19 cellular contexts compared by ENCODE assay signal in genomic region chr12:27299102-27299501, GRCh38. TPM values are rescaled to one million over a fixed set of nuclear protein-coding genes. Genes with fewer than 3 reads are reported as not detected.
A peak's percentile ranks its signal among the peaks of the same experiment; 100 is the strongest.
DNase-seq lines count a peak whose midpoint lies in the region; ATAC-seq, FAIRE-seq and TF ChIP-seq lines count a peak whose summit lies in the region.
"Had no signal": no experiment of that assay in that cellular context is flagged by ENCODE, and none has a peak within 500 bp of the region (broad histone marks: within the 10 kb centered on the region; RNA-seq: fewer than 3 reads in every experiment).

No MANE protein-coding gene starts in this region.

- POLR2A ChIA-PET in activated CD8-positive, alpha-beta T cell treated with anti-CD3 and anti-CD28 coated beads for 36 hours (lab: Charles Lee): no interaction called here
- POLR2A ChIA-PET in activated CD8-positive, alpha-beta T cell treated with anti-CD3 and anti-CD28 coated beads, Interleukin-2, amount 10 ng/mL, durations not matched to agents 7 days and 5 days (lab: Charles Lee): no interaction called here

- H3K36me3 ChIP-seq in astrocyte (ENCODE audit: insufficient read depth, low read length) (peaks cover 30% of the 10 kb centered on the region), smooth muscle cell (ENCODE audit: low read depth) (peaks cover 32% of the 10 kb centered on the region)

- peaks cover 4% of the 10 kb centered on the region for H3K4me1 ChIP-seq in astrocyte (ENCODE audit: insufficient read depth, low read length)
- H3K4me1 ChIP-seq in smooth muscle cell (ENCODE audit: low read depth): no peaks in the 10 kb centered on the region
- H3K4me1 ChIP-seq: BE2C had no signal

- peaks cover 63% of the 10 kb centered on the region for H3K79me2 ChIP-seq in astrocyte (ENCODE audit: insufficient read depth, low read length)
- H3K79me2 ChIP-seq in smooth muscle cell (ENCODE audit: low read depth): peaks cover 91% of the 10 kb centered on the region

- intact Hi-C loops in activated CD8-positive, alpha-beta T cell treated with anti-CD3 and anti-CD28 coated beads for 36 hours (cut with micrococcal nuclease): no loop called here

- H3K4me2 ChIP-seq in astrocyte (ENCODE audit: low read length): no peak overlapping the region
- no peak overlapping the region for H3K4me2 ChIP-seq in smooth muscle cell

- H3K27ac ChIP-seq in astrocyte (ENCODE audit: low read depth, low read length) (no peak overlapping the region), smooth muscle cell (ENCODE audit: low read depth) (peak overlapping the region; percentile 56)
- H3K27ac ChIP-seq: GM23248 had no signal

- no peak for TF ChIP-seq CTCF in activated CD8-positive, alpha-beta T cell treated with anti-CD3 and anti-CD28 coated beads for 36 hours (IDR thresholded peaks at IDR 0.05)
- TF ChIP-seq CTCF in astrocyte (IDR thresholded peaks at IDR 0.05; ENCODE audit: insufficient read depth, low read depth, low read length) (no peak), smooth muscle cell (IDR thresholded peaks at IDR 0.05; ENCODE audit: borderline replicate concordance, insufficient read depth, poor library complexity, severe bottlenecking) (no peak)

- 94% methylated on average over 1 of the region's 1 CpG for WGBS in smooth muscle cell (ENCODE audit: low lambda C conversion rate)

- H3K9me3 Mint-ChIP-seq in activated CD8-positive, alpha-beta T cell treated with anti-CD3 and anti-CD28 coated beads for 36 hours: no peaks in the 10 kb centered on the region
- H3K9me3 Mint-ChIP-seq in activated CD8-positive, alpha-beta T cell treated with anti-CD3 and anti-CD28 coated beads, Interleukin-2, amount 10 ng/mL, durations not matched to agents 7 days and 5 days (ENCODE audit: insufficient read depth): no peaks in the 10 kb centered on the region
- H3K9me3 Mint-ChIP-seq in astrocyte (ENCODE audit: unreplicated experiment): no peaks in the 10 kb centered on the region
- H3K9me3 Mint-ChIP-seq: CD4-positive, CD25-positive, alpha-beta regulatory T cell had no signal

- DNase-seq in activated CD8-positive, alpha-beta T cell treated with anti-CD3 and anti-CD28 coated beads for 36 hours: no peak
- DNase-seq in activated CD8-positive, alpha-beta T cell treated with anti-CD3 and anti-CD28 coated beads, Interleukin-2, amount 10 ng/mL, durations not matched to agents 7 days and 5 days: no peak
- no peak for DNase-seq in GM18507 (ENCODE audit: extremely low spot score, insufficient read length, low read depth)
- DNase-seq in astrocyte (ENCODE audit: low read depth): no peak
- no peak for DNase-seq in smooth muscle cell (lab: John Stamatoyannopoulos, UW; ENCODE audit: unreplicated experiment)
- DNase-seq in NCI-H1048 (lab: John Stamatoyannopoulos, UW): no peak
- DNase-seq in H4 (ENCODE audit: low spot score): no peak
- no peak for DNase-seq in NCI-H1092 treated with DMSO at 0.1 percent for 48 hours (lab: John Stamatoyannopoulos, UW)
- DNase-seq: BE2C; CD4-positive, CD25-positive, alpha-beta regulatory T cell; DMS153; GF-D8; GM23248; NCI-H1105 treated with DMSO at 0.1 percent for 48 hours; NCI-H1694 treated with DMSO at 0.1 percent for 48 hours; NCI-H748 treated with DMSO at 0.1 percent for 48 hours; OCI-M1; SHP77 treated with DMSO at 0.1 percent for 48 hours had no signal

- H3K9me3 ChIP-seq in astrocyte (ENCODE audit: insufficient read depth, low read depth, low read length) (no peaks in the 10 kb centered on the region), smooth muscle cell (replicated peaks; ENCODE audit: low read depth) (no peaks in the 10 kb centered on the region)
- H3K9me3 ChIP-seq: BE2C had no signal

- CTCF ChIA-PET in activated CD8-positive, alpha-beta T cell treated with anti-CD3 and anti-CD28 coated beads for 36 hours (lab: Charles Lee): no interaction called here
- CTCF ChIA-PET in activated CD8-positive, alpha-beta T cell treated with anti-CD3 and anti-CD28 coated beads, Interleukin-2, amount 10 ng/mL, durations not matched to agents 7 days and 5 days (lab: Charles Lee): interaction anchor here (0.6 kb wide), 1 partner anchor 255 kb away, joined by 3 read pairs; no protein-coding TSS in a partner anchor

- peaks cover 16% of the 10 kb centered on the region for H3K36me3 Mint-ChIP-seq in activated CD8-positive, alpha-beta T cell treated with anti-CD3 and anti-CD28 coated beads for 36 hours (ENCODE audit: low read depth)
- peaks cover 15% of the 10 kb centered on the region for H3K36me3 Mint-ChIP-seq in activated CD8-positive, alpha-beta T cell treated with anti-CD3 and anti-CD28 coated beads, Interleukin-2, amount 10 ng/mL, durations not matched to agents 7 days and 5 days (ENCODE audit: low read depth)
- H3K36me3 Mint-ChIP-seq in astrocyte (ENCODE audit: low read depth, unreplicated experiment): peaks cover 26% of the 10 kb centered on the region

- H3K27me3 ChIP-seq in astrocyte (ENCODE audit: insufficient read depth, low read length) (no peaks in the 10 kb centered on the region), smooth muscle cell (ENCODE audit: low read depth) (no peaks in the 10 kb centered on the region)
- H3K27me3 ChIP-seq: BE2C had no signal

- no peaks in the 10 kb centered on the region for H3K27me3 Mint-ChIP-seq in activated CD8-positive, alpha-beta T cell treated with anti-CD3 and anti-CD28 coated beads for 36 hours
- no peaks in the 10 kb centered on the region for H3K27me3 Mint-ChIP-seq in activated CD8-positive, alpha-beta T cell treated with anti-CD3 and anti-CD28 coated beads, Interleukin-2, amount 10 ng/mL, durations not matched to agents 7 days and 5 days (ENCODE audit: low read depth)
- no peaks in the 10 kb centered on the region for H3K27me3 Mint-ChIP-seq in astrocyte (ENCODE audit: low read depth, unreplicated experiment)
- H3K27me3 Mint-ChIP-seq: CD4-positive, CD25-positive, alpha-beta regulatory T cell had no signal

- H4K20me1 ChIP-seq in astrocyte (ENCODE audit: insufficient read depth, low read length) (peaks cover 59% of the 10 kb centered on the region), smooth muscle cell (ENCODE audit: low read depth) (peaks cover 55% of the 10 kb centered on the region)

- FAIRE-seq in GM18507 (lab: Jason Lieb, UNC) (peak; percentile 35), astrocyte (lab: Jason Lieb, UNC) (no peak)

- peaks cover 13% of the 10 kb centered on the region for H3F3A ChIP-seq in smooth muscle cell (ENCODE audit: low read depth)

- no peak overlapping the region for H3K9ac ChIP-seq in astrocyte (ENCODE audit: low read length)
- no peak overlapping the region for H3K9ac ChIP-seq in smooth muscle cell (ENCODE audit: low read depth)
- H3K9ac ChIP-seq: GM23248 had no signal

- peak overlapping the region; percentile 46 for H3K27ac Mint-ChIP-seq in activated CD8-positive, alpha-beta T cell treated with anti-CD3 and anti-CD28 coated beads for 36 hours
- no peak overlapping the region for H3K27ac Mint-ChIP-seq in activated CD8-positive, alpha-beta T cell treated with anti-CD3 and anti-CD28 coated beads, Interleukin-2, amount 10 ng/mL, durations not matched to agents 7 days and 5 days
- peak overlapping the region; percentile 14 for H3K27ac Mint-ChIP-seq in astrocyte (ENCODE audit: unreplicated experiment)

- H3K4me1 Mint-ChIP-seq in activated CD8-positive, alpha-beta T cell treated with anti-CD3 and anti-CD28 coated beads for 36 hours (ENCODE audit: low read depth): peaks cover 4% of the 10 kb centered on the region
- no peaks in the 10 kb centered on the region for H3K4me1 Mint-ChIP-seq in activated CD8-positive, alpha-beta T cell treated with anti-CD3 and anti-CD28 coated beads, Interleukin-2, amount 10 ng/mL, durations not matched to agents 7 days and 5 days (ENCODE audit: low read depth)
- peaks cover 15% of the 10 kb centered on the region for H3K4me1 Mint-ChIP-seq in astrocyte (ENCODE audit: low read depth, unreplicated experiment)

- no peak for ATAC-seq in activated CD8-positive, alpha-beta T cell treated with anti-CD3 and anti-CD28 coated beads for 36 hours
- ATAC-seq in activated CD8-positive, alpha-beta T cell treated with anti-CD3 and anti-CD28 coated beads, Interleukin-2, amount 10 ng/mL, durations not matched to agents 7 days and 5 days: no peak
- ATAC-seq: HCT116 had no signal

- H2AFZ ChIP-seq in astrocyte (ENCODE audit: low read depth, low read length): no peak overlapping the region
- H2AFZ ChIP-seq in smooth muscle cell (ENCODE audit: low read depth): no peak overlapping the region
- H2AFZ ChIP-seq: GM23248 had no signal

- no peak overlapping the region for H3K4me3 ChIP-seq in astrocyte (ENCODE audit: insufficient read depth, low read depth, low read length)
- no peak overlapping the region for H3K4me3 ChIP-seq in smooth muscle cell
- H3K4me3 ChIP-seq: GM23248 had no signal

- H3K4me3 Mint-ChIP-seq in activated CD8-positive, alpha-beta T cell treated with anti-CD3 and anti-CD28 coated beads for 36 hours: no peak overlapping the region
- H3K4me3 Mint-ChIP-seq in activated CD8-positive, alpha-beta T cell treated with anti-CD3 and anti-CD28 coated beads, Interleukin-2, amount 10 ng/mL, durations not matched to agents 7 days and 5 days: no peak overlapping the region
- no peak overlapping the region for H3K4me3 Mint-ChIP-seq in astrocyte (ENCODE audit: unreplicated experiment)
- H3K4me3 Mint-ChIP-seq: CD4-positive, CD25-positive, alpha-beta regulatory T cell had no signal

RNA-seq across cellular contexts. Expression of gene BMAL2, which starts 33.5 kb away (rescaled TPM):
- 1 to 10 TPM; 7.5 to 9.7 TPM for total RNA-seq in activated CD8-positive, alpha-beta T cell treated with anti-CD3 and anti-CD28 coated beads for 36 hours
- total RNA-seq in activated CD8-positive, alpha-beta T cell treated with anti-CD3 and anti-CD28 coated beads, Interleukin-2, amount 10 ng/mL, durations not matched to agents 7 days and 5 days: 10 to 100 TPM; 17.9 to 18.3 TPM
- total RNA-seq in astrocyte: 12.1 and 13.6 TPM in 2 replicates
- 13.3 and 13.6 TPM in 2 replicates for total RNA-seq in smooth muscle cell
- polyA plus RNA-seq in smooth muscle cell: 5.1 and 6.2 TPM in 2 replicates
- 10.7 and 14.7 TPM in 2 replicates for total RNA-seq in H4 (2014; rRNA removed; shearing (Covaris generic))

RNA-seq across cellular contexts. Expression of gene STK38L, which starts 55.0 kb away (rescaled TPM):
- 10 to 100 TPM; 23.5 to 27.6 TPM for total RNA-seq in activated CD8-positive, alpha-beta T cell treated with anti-CD3 and anti-CD28 coated beads for 36 hours
- 10 to 100 TPM; 18.1 to 19.3 TPM for total RNA-seq in activated CD8-positive, alpha-beta T cell treated with anti-CD3 and anti-CD28 coated beads, Interleukin-2, amount 10 ng/mL, durations not matched to agents 7 days and 5 days
- total RNA-seq in astrocyte (114 and 115 TPM in 2 replicates), smooth muscle cell (178 and 190 TPM in 2 replicates)
- 57.8 and 82.7 TPM in 2 replicates for polyA plus RNA-seq in smooth muscle cell
- total RNA-seq in H4 (2014; rRNA removed; shearing (Covaris generic)): 14.7 and 22.7 TPM in 2 replicates
